ENCODE assay signal across 8 cellular contexts in genomic region chr6:108168501-108168979, GRCh38. TPM values are rescaled to one million over a fixed set of nuclear protein-coding genes. Genes with fewer than 3 reads are reported as not detected.
DNase-seq lines count a peak whose midpoint lies in the region; ATAC-seq and TF ChIP-seq lines count a peak whose summit lies in the region.

No MANE protein-coding gene starts in this region.

- ATAC-seq in activated CD8-positive, alpha-beta T cell treated with anti-CD3 and anti-CD28 coated beads, Interleukin-2, amount 10 ng/mL, durations not matched to agents 7 days and 5 days = peak; percentile 21
- ATAC-seq in GM21360 (IDR thresholded peaks at IDR 0.05; ENCODE audit: unreplicated experiment) = no peak

- peak; percentile 34 for TF ChIP-seq CTCF in GM13977 (IDR thresholded peaks at IDR 0.05; ENCODE audit: extremely low read depth, insufficient read depth, missing control alignments)

- H3K27me3 ChIP-seq in iPS-15b (ENCODE audit: control insufficient read depth, insufficient read depth, low read length) (peaks cover 100% of the 10 kb centered on the region), skeletal muscle tissue (ENCODE audit: control insufficient read depth in 3 of 3, insufficient read depth in 3 of 3, low read length in 3 of 3) (peaks cover 90 to 98% (median 94%) of the 10 kb centered on the region in 3 donors)

- H3K27me3 Mint-ChIP-seq in activated CD8-positive, alpha-beta T cell treated with anti-CD3 and anti-CD28 coated beads, Interleukin-2, amount 10 ng/mL, durations not matched to agents 7 days and 5 days (ENCODE audit: low read depth) = peaks cover 81% of the 10 kb centered on the region

- peaks cover 14% of the 10 kb centered on the region for H3K4me1 ChIP-seq in iPS-15b (ENCODE audit: control insufficient read depth, insufficient read depth, low read length)
- peaks cover 37 to 55% (median 54%) of the 10 kb centered on the region in 3 donors for H3K4me1 ChIP-seq in skeletal muscle tissue (ENCODE audit: control insufficient read depth in 3 of 3, insufficient read depth in 3 of 3, low read length in 3 of 3)

- no peak overlapping the region for H3K4me3 Mint-ChIP-seq in activated CD8-positive, alpha-beta T cell treated with anti-CD3 and anti-CD28 coated beads, Interleukin-2, amount 10 ng/mL, durations not matched to agents 7 days and 5 days

- no peak overlapping the region for H3K27ac ChIP-seq in skeletal muscle tissue (ENCODE audit: low read depth, low read length)

- no peaks in the 10 kb centered on the region for H3K9me3 ChIP-seq in iPS-15b (ENCODE audit: control insufficient read depth, insufficient read depth, low read length)
- H3K9me3 ChIP-seq in skeletal muscle tissue (ENCODE audit: control insufficient read depth in 3 of 3, low read length in 3 of 3) = no peaks in the 10 kb centered on the region

- peaks cover 33% of the 10 kb centered on the region for H3K4me1 Mint-ChIP-seq in activated CD8-positive, alpha-beta T cell treated with anti-CD3 and anti-CD28 coated beads, Interleukin-2, amount 10 ng/mL, durations not matched to agents 7 days and 5 days (ENCODE audit: low read depth)

- POLR2A ChIA-PET in activated CD8-positive, alpha-beta T cell treated with anti-CD3 and anti-CD28 coated beads, Interleukin-2, amount 10 ng/mL, durations not matched to agents 7 days and 5 days (lab: Charles Lee) = no interaction called here

- H3K9me3 Mint-ChIP-seq in activated CD8-positive, alpha-beta T cell treated with anti-CD3 and anti-CD28 coated beads, Interleukin-2, amount 10 ng/mL, durations not matched to agents 7 days and 5 days (ENCODE audit: insufficient read depth) = no peaks in the 10 kb centered on the region

- in situ Hi-C loops in GM13977 (cut with MboI; ENCODE audit: low pct_unique_long_range_greater_than_20kb, low sequenced_read_pairs, unreplicated experiment) = no loop called here

- no peaks in the 10 kb centered on the region for H3K36me3 ChIP-seq in iPS-15b (ENCODE audit: control insufficient read depth, insufficient read depth, low read length)
- H3K36me3 ChIP-seq in skeletal muscle tissue (ENCODE audit: control insufficient read depth in 3 of 3, insufficient read depth in 3 of 3, low read length in 3 of 3) = no peaks in the 10 kb centered on the region

- DNase-seq in GM13977 (ENCODE audit: low spot score) (peak; percentile 76), NCI-H1092 treated with DMSO at 0.1 percent for 48 hours (lab: John Stamatoyannopoulos, UW) (no peak), NCI-H1048 (lab: John Stamatoyannopoulos, UW) (no peak), NCI-H524 treated with DMSO at 0.1 percent for 48 hours (lab: John Stamatoyannopoulos, UW) (no peak)
- no peak for DNase-seq in activated CD8-positive, alpha-beta T cell treated with anti-CD3 and anti-CD28 coated beads, Interleukin-2, amount 10 ng/mL, durations not matched to agents 7 days and 5 days

- H3K4me3 ChIP-seq in iPS-15b (ENCODE audit: low read depth, low read length) = peak overlapping the region; percentile 45
- peak overlapping the region; percentile 26 to 49 (median 30) for H3K4me3 ChIP-seq in skeletal muscle tissue (ENCODE audit: low read length in 3 of 3)

- CTCF ChIA-PET in activated CD8-positive, alpha-beta T cell treated with anti-CD3 and anti-CD28 coated beads, Interleukin-2, amount 10 ng/mL, durations not matched to agents 7 days and 5 days (lab: Charles Lee) = interaction anchor here (0.8 to 2.2 kb wide), 6 partner anchors 13 to 359 kb away, joined by 3 to 12 read pairs (median 4); no protein-coding TSS in a partner anchor

- H3K27ac Mint-ChIP-seq in activated CD8-positive, alpha-beta T cell treated with anti-CD3 and anti-CD28 coated beads, Interleukin-2, amount 10 ng/mL, durations not matched to agents 7 days and 5 days = no peak overlapping the region

- H3K9ac ChIP-seq in iPS-15b (ENCODE audit: low read depth, low read length) (no peak overlapping the region), skeletal muscle tissue (ENCODE audit: low read depth in 1 of 3, low read length in 3 of 3) (peak overlapping the region in 1 of 3 donors; percentile 40)

- peaks cover 11% of the 10 kb centered on the region for H3K36me3 Mint-ChIP-seq in activated CD8-positive, alpha-beta T cell treated with anti-CD3 and anti-CD28 coated beads, Interleukin-2, amount 10 ng/mL, durations not matched to agents 7 days and 5 days (ENCODE audit: low read depth)

RNA-seq across cellular contexts. Expression of gene NR2E1, which starts 2.7 kb away (rescaled TPM):
- not detected for total RNA-seq in activated CD8-positive, alpha-beta T cell treated with anti-CD3 and anti-CD28 coated beads, Interleukin-2, amount 10 ng/mL, durations not matched to agents 7 days and 5 days
- total RNA-seq in skeletal muscle tissue = not detected
